In the genomic region with DNA sequence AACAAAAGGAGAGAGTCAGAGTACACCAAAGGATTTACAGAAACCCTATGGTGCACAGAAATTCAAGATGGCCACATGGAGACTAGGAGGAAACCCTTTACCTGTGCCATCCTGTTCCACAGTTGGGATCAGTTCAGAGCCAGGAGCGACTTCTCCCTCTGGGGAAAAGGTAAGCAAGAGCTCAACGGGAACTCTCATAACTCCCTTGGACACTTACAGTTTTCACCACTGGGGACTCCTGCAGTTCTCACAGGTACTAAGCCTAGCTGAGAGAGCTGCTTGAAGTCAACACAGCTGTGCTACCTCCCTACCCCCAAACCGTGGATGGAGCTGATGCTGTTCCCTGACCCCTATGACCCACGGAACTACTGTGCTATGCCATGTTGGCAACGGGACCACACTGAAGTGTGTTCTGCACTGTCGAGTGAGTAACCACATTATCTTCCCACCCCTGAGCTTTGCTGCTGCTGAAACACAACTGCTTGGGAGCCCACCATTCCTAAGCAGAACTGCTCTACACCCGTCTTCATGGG, we compare ENCODE assay signal across 20 cellular contexts.
"Had no signal": no experiment of that assay in that cellular context is flagged by ENCODE, and none has a peak within 500 bp of the region (broad histone marks: within the 10 kb centered on the region; RNA-seq: fewer than 3 reads in every experiment).

No MANE protein-coding gene starts in this region.

- ATAC-seq: activated CD4-positive, CD25-positive, alpha-beta regulatory T cell treated with anti-CD3 and anti-CD28 coated beads, Interleukin-2, amount 50 U/mL, for 24 hours; activated CD8-positive, alpha-beta T cell treated with anti-CD3 and anti-CD28 coated beads, Interleukin-2, amount 10 ng/mL, durations not matched to agents 7 days and 5 days; activated naive CD8-positive, alpha-beta T cell treated with anti-CD3 and anti-CD28 coated beads, Interleukin-2, amount 50 U/mL, for 24 hours; activated T-cell treated with anti-CD3 and anti-CD28 coated beads, Interleukin-2, amount 50 U/mL, for 4 hours; foreskin keratinocyte; left lung; psoas muscle; right cardiac atrium; stimulated activated naive CD8-positive, alpha-beta T cell treated with anti-CD3 and anti-CD28 coated beads, Interleukin-15, amount 100 ng/mL, for 72 hours had no signal

- DNase-seq: activated CD4-positive, alpha-beta T cell treated with anti-CD3 and anti-CD28 coated beads, Interleukin-2, amount 10 ng/mL, durations not matched to agents 7 days and 5 days; activated CD8-positive, alpha-beta memory T cell treated with anti-CD3 and anti-CD28 coated beads, Interleukin-2, amount 50 U/mL, for 4 hours; activated CD8-positive, alpha-beta T cell treated with anti-CD3 and anti-CD28 coated beads, Interleukin-2, amount 10 ng/mL, durations not matched to agents 7 days and 5 days; activated naive CD4-positive, alpha-beta T cell treated with anti-CD3 and anti-CD28 coated beads, Interleukin-2, amount 10 ng/mL, durations not matched to agents 7 days and 5 days; activated naive CD8-positive, alpha-beta T cell treated with anti-CD3 and anti-CD28 coated beads, Interleukin-2, amount 50 U/mL, for 24 hours; activated T-cell treated with anti-CD3 and anti-CD28 coated beads, Interleukin-2, amount 50 U/mL, for 4 hours; anterior cingulate cortex; central memory CD4-positive, alpha-beta T cell; foreskin keratinocyte; kidney; left lung; psoas muscle; right cardiac atrium; stimulated activated naive CD8-positive, alpha-beta T cell treated with anti-CD3 and anti-CD28 coated beads, Interleukin-15, amount 100 ng/mL, for 72 hours; T-helper 1 cell; T-helper 9 cell; transverse colon had no signal

- H3K27me3 Mint-ChIP-seq: activated CD4-positive, alpha-beta T cell treated with anti-CD3 and anti-CD28 coated beads, Interleukin-2, amount 10 ng/mL, durations not matched to agents 7 days and 5 days; activated naive CD4-positive, alpha-beta T cell treated with anti-CD3 and anti-CD28 coated beads, Interleukin-2, amount 10 ng/mL, durations not matched to agents 7 days and 5 days; activated naive CD8-positive, alpha-beta T cell treated with anti-CD3 and anti-CD28 coated beads, Interleukin-2, amount 50 U/mL, for 24 hours; brain; stimulated activated naive CD8-positive, alpha-beta T cell treated with anti-CD3 and anti-CD28 coated beads, Interleukin-15, amount 100 ng/mL, for 72 hours had no signal

- H3K36me3 Mint-ChIP-seq: activated naive CD4-positive, alpha-beta T cell treated with anti-CD3 and anti-CD28 coated beads, Interleukin-2, amount 10 ng/mL, durations not matched to agents 7 days and 5 days; brain had no signal

- H3K27ac Mint-ChIP-seq: activated CD4-positive, alpha-beta T cell treated with anti-CD3 and anti-CD28 coated beads, Interleukin-2, amount 10 ng/mL, durations not matched to agents 7 days and 5 days; activated CD8-positive, alpha-beta T cell treated with anti-CD3 and anti-CD28 coated beads, Interleukin-2, amount 10 ng/mL, durations not matched to agents 7 days and 5 days; activated naive CD4-positive, alpha-beta T cell treated with anti-CD3 and anti-CD28 coated beads, Interleukin-2, amount 10 ng/mL, durations not matched to agents 7 days and 5 days; activated naive CD8-positive, alpha-beta T cell treated with anti-CD3 and anti-CD28 coated beads, Interleukin-2, amount 50 U/mL, for 24 hours; brain; stimulated activated naive CD8-positive, alpha-beta T cell treated with anti-CD3 and anti-CD28 coated beads, Interleukin-15, amount 100 ng/mL, for 72 hours had no signal

- H3K4me1 Mint-ChIP-seq: activated CD4-positive, alpha-beta T cell treated with anti-CD3 and anti-CD28 coated beads, Interleukin-2, amount 10 ng/mL, durations not matched to agents 7 days and 5 days; activated naive CD4-positive, alpha-beta T cell treated with anti-CD3 and anti-CD28 coated beads, Interleukin-2, amount 10 ng/mL, durations not matched to agents 7 days and 5 days; activated naive CD8-positive, alpha-beta T cell treated with anti-CD3 and anti-CD28 coated beads, Interleukin-2, amount 50 U/mL, for 24 hours; brain; neural crest cell; stimulated activated naive CD8-positive, alpha-beta T cell treated with anti-CD3 and anti-CD28 coated beads, Interleukin-15, amount 100 ng/mL, for 72 hours had no signal

- H3K4me3 Mint-ChIP-seq: activated CD4-positive, alpha-beta T cell treated with anti-CD3 and anti-CD28 coated beads, Interleukin-2, amount 10 ng/mL, durations not matched to agents 7 days and 5 days; activated CD8-positive, alpha-beta T cell treated with anti-CD3 and anti-CD28 coated beads, Interleukin-2, amount 10 ng/mL, durations not matched to agents 7 days and 5 days; activated naive CD4-positive, alpha-beta T cell treated with anti-CD3 and anti-CD28 coated beads, Interleukin-2, amount 10 ng/mL, durations not matched to agents 7 days and 5 days; activated naive CD8-positive, alpha-beta T cell treated with anti-CD3 and anti-CD28 coated beads, Interleukin-2, amount 50 U/mL, for 24 hours; activated T-cell treated with anti-CD3 and anti-CD28 coated beads, Interleukin-2, amount 50 U/mL, for 4 hours; brain; neural crest cell; stimulated activated naive CD8-positive, alpha-beta T cell treated with anti-CD3 and anti-CD28 coated beads, Interleukin-15, amount 100 ng/mL, for 72 hours had no signal

- H3K9me3 Mint-ChIP-seq: neural crest cell had no signal
